ENCODE assay signal across 11 cellular contexts in the genomic region with DNA sequence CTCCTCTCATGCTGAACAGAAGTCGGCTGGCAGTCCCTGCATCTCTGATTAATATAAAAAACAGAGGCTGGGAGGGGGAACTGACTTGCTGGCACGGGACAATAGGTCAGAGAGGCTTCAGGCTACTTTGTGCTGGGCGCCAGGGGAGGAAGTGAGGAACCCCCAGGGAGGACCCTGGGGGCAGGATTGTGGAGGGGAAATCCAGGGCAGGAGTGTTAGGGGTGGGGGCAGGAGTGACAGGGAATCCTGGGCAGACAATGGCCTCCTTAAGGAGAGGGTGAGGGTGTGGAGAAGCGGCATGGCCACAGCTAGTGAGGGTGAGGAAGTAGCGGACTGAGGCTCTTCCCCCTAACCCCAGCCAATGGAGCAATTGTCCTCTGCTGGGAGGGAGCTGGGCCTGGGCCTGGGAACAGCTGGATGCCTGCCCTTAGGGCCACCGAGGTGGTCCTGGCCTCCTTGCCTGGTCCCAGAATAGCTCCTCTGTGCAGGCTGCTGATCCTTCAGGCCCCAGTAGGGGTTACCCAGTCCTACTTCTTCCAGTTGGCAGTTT. TPM values are rescaled to one million over a fixed set of nuclear protein-coding genes. Genes with fewer than 3 reads are reported as not detected.
DNase-seq lines count a peak whose midpoint lies in the region; ATAC-seq, FAIRE-seq and TF ChIP-seq lines count a peak whose summit lies in the region.
"Had no signal": no experiment of that assay in that cellular context is flagged by ENCODE, and none has a peak within 500 bp of the region (broad histone marks: within the 10 kb centered on the region; RNA-seq: fewer than 3 reads in every experiment).

No MANE protein-coding gene starts in this region.

- WGBS in K562 (ENCODE audit: insufficient coverage, low coverage, missing lambda C conversion rate), result 68% methylated on average over 4 of the region's 6 CpGs
- 68 to 81% methylated on average over 5 to 6 of the region's 6 CpGs for WGBS in mesodermal cell (ENCODE audit: insufficient coverage in 2 of 2), 2 experiments

- intact Hi-C loops in K562 (cut with micrococcal nuclease), result no loop called here

- peaks cover 3 to 26% of the 10 kb centered on the region in 2 experiments; a peak in 4 of 5 replicates for H3K4me1 ChIP-seq in K562 (replicated peaks in 1 of 2; ENCODE audit: control insufficient read depth in 2 of 2, insufficient read depth in 2 of 2, low read length in 2 of 2)
- H3K4me1 ChIP-seq in mesodermal cell (ENCODE audit: control insufficient read depth, insufficient read depth, low read length, poor library complexity, severe bottlenecking), result peaks cover 11% of the 10 kb centered on the region

- H2AFZ ChIP-seq in K562 (ENCODE audit: low read depth, low read length), result 0 out of 2 replicates have a peak overlapping the region, but pooled peaks have one; percentile 16

- no peaks in the 10 kb centered on the region for H4K20me1 ChIP-seq in K562 (replicated peaks; ENCODE audit: control insufficient read depth, insufficient read depth, low read length)

- DNase-seq in Ammon's horn (ENCODE audit: low spot score) (peak; percentile 41), KBM-7 (peak; percentile 16), K562 (ENCODE audit: extremely low read depth in 1 of 4, low spot score in 3 of 4) (no peak)
- DNase-seq in activated CD4-positive, CD25-positive, alpha-beta regulatory T cell (lab: John Stamatoyannopoulos, UW), result no peak
- DNase-seq: activated gamma-delta T cell; effector CD4-positive, alpha-beta T cell; stimulated activated CD4-positive, alpha-beta T cell treated with anti-CD3 and anti-CD28 coated beads, Interleukin-12 subunit alpha, Interleukin-12 subunit beta, amount 100 ng/mL, for 4 hours had no signal

- ATAC-seq in K562 (peak; percentile 44), GM19395 (IDR thresholded peaks at IDR 0.05; ENCODE audit: unreplicated experiment) (no peak), HG02759 (IDR thresholded peaks at IDR 0.05; ENCODE audit: unreplicated experiment) (no peak), HG02623 (IDR thresholded peaks at IDR 0.05; ENCODE audit: unreplicated experiment) (no peak)

- H3K9me3 ChIP-seq in K562 (replicated peaks; ENCODE audit: control insufficient read depth, insufficient read depth, low read depth, low read length) (no peaks in the 10 kb centered on the region), mesodermal cell (ENCODE audit: control insufficient read depth, low read length) (no peaks in the 10 kb centered on the region)

- FAIRE-seq in K562 (lab: Jason Lieb, UNC), result no peak

- in situ Hi-C loops in KBM-7 (cut with MboI; ENCODE audit: low pct_unique_long_range_greater_than_20kb, low sequenced_read_pairs) (no loop called here), K562 (cut with MboI) (no loop called here)

- no peaks in the 10 kb centered on the region for H3K79me2 ChIP-seq in K562 (ENCODE audit: control insufficient read depth, insufficient read depth, low read length)

- H3K9ac ChIP-seq in K562 (ENCODE audit: insufficient read depth in 1 of 2, low read depth in 2 of 2, low read length in 2 of 2), result peak overlapping the region in 1 of 2 experiments; percentile 36; a peak in 1 of 4 replicates

- no peak for TF ChIP-seq EP300 in K562 (IDR thresholded peaks at IDR 0.05; ENCODE audit: low read length)

- H3K36me3 ChIP-seq in K562 (ENCODE audit: control insufficient read depth, insufficient read depth, low read length), result no peaks in the 10 kb centered on the region
- no peaks in the 10 kb centered on the region for H3K36me3 ChIP-seq in mesodermal cell (ENCODE audit: control insufficient read depth, insufficient read depth, low read length)

- no peak overlapping the region for H3K4me3 ChIP-seq in K562
- H3K4me3 ChIP-seq in mesodermal cell (ENCODE audit: extremely low read depth, insufficient read depth, low read length, poor library complexity, severe bottlenecking), result no peak overlapping the region

- no peak overlapping the region for H3K4me2 ChIP-seq in K562 (ENCODE audit: insufficient read depth, low read length)

- no peak for TF ChIP-seq CTCF in K562 (IDR thresholded peaks at IDR 0.05 in 2 of 3, conservative IDR thresholded peaks at IDR 0.05 in 1 of 3; ENCODE audit: insufficient read depth in 2 of 3, low read depth in 1 of 3, low read length in 3 of 3)

- no peak for TF ChIP-seq POLR2A in K562 (conservative IDR thresholded peaks at IDR 0.05)

- no peak overlapping the region for H3K27ac ChIP-seq in K562 (ENCODE audit: extremely low read depth, low read depth, low read length)
- peak overlapping the region; percentile 26 for H3K27ac ChIP-seq in mesodermal cell (ENCODE audit: low read depth, low read length, severe bottlenecking)

- H3K27me3 ChIP-seq in K562 (ENCODE audit: control insufficient read depth in 2 of 2, insufficient read depth in 2 of 2, low read length in 2 of 2), result no peaks in the 10 kb centered on the region

- TF ChIP-seq RAD21 in K562 (CRISPR knock-in tag; conservative IDR thresholded peaks at IDR 0.05 in 1 of 2, IDR thresholded peaks at IDR 0.05 in 1 of 2), result no peak

- no peaks in the 10 kb centered on the region for H3K9me1 ChIP-seq in K562 (ENCODE audit: control insufficient read depth, insufficient read depth, low read length)

- POLR2A ChIA-PET in K562 (lab: Yijun Ruan, JAX), result interaction anchor here (0.6 to 1.1 kb wide), 6 partner anchors 13 to 213 kb away, joined by 3 to 4 read pairs (median 3); no protein-coding TSS in a partner anchor

- CTCF ChIA-PET in K562 (lab: Yijun Ruan, JAX; ENCODE audit: low intra/inter-chr PET ratio), result interaction anchor here (0.5 kb wide), 1 partner anchor 13 kb away, joined by 3 read pairs; no protein-coding TSS in a partner anchor

- no TSS peak for BruUV-seq in K562 (replicated peaks; lab: Mats Ljungman, UMichigan)

TF ChIP-seq in K562, 482 proteins besides CTCF, POLR2A, EP300 and RAD21:
- TF ChIP-seq DDX20 (tag; IDR thresholded peaks at IDR 0.05; ENCODE audit: low read depth) (no peak), SRSF9 (IDR thresholded peaks at IDR 0.05; ENCODE audit: borderline replicate concordance, low read depth, low read length) (no peak), BACH1 (tag; IDR thresholded peaks at IDR 0.05) (no peak), ELF1 (tag; IDR thresholded peaks at IDR 0.05) (no peak), CTBP1 (IDR thresholded peaks at IDR 0.05; ENCODE audit: borderline replicate concordance) (no peak), HSF4 (CRISPR knock-in tag; IDR thresholded peaks at IDR 0.05; ENCODE audit: borderline replicate concordance) (no peak)

RNA-seq across cellular contexts. Expression of a gene that starts 9.3 kb away (rescaled TPM):
- total RNA-seq in K562 (2011; cell fraction: chromatin; rRNA removed; ENCODE audit: low replicate concordance), result not detected in 2 replicates
- total RNA-seq in K562 (2011; cell fraction: nucleolus; rRNA removed), result 0.17 TPM in 1 of 2 replicates, not detected in the other
- total RNA-seq in K562 (2011; cell fraction: nucleoplasm; rRNA removed), result 0.37 and 0.46 TPM in 2 replicates
- total RNA-seq in K562 (2014; rRNA removed) (0.08 TPM in 1 of 2 replicates, not detected in the other), K562 (2014; rRNA removed; fragmentation: Illumina TruSeq; extraction: Trizol) (0.07 TPM in 1 of 2 replicates, not detected in the other), K562 (2015; rRNA removed; fragmentation: Illumina TruSeq; extraction: Trizol) (0.11 TPM in 1 of 2 replicates, not detected in the other), K562 (2021) (0.29 and 0.40 TPM in 2 replicates)
- polyA plus RNA-seq in K562 (2011; rRNA removed) (0.18 and 0.68 TPM in 2 replicates), K562 (2014; fragmentation: Illumina TruSeq; extraction: Trizol) (0.10 and 0.12 TPM in 2 replicates), K562 (2014; fragmentation: Nextera tagmentation; extraction: Ambion mirVana) (not detected), K562 (2014; rRNA removed) (0.16 and 0.18 TPM in 2 replicates)
- polyA plus RNA-seq in K562 (2011; cell fraction: cytosol; rRNA removed), result 0.40 and 0.69 TPM in 2 replicates
- polyA plus RNA-seq in K562 (2011; cell fraction: nucleus; rRNA removed), result 0.11 and 0.24 TPM in 2 replicates
- 0.15 and 0.18 TPM in 2 replicates for polyA plus RNA-seq in K562 (2012)
- 0.27 TPM in 1 of 2 replicates, not detected in the other for polyA minus RNA-seq in K562 (2011; rRNA and poly(A)+ RNA removed)
- polyA minus RNA-seq in K562 (2011; cell fraction: cytosol; rRNA and poly(A)+ RNA removed), result 0.91 TPM in 1 of 2 replicates, not detected in the other
- 0.22 and 0.27 TPM in 2 replicates for polyA minus RNA-seq in K562 (2011; cell fraction: nucleus; rRNA and poly(A)+ RNA removed)
- 2.1 TPM for polyA plus RNA-seq in mesodermal cell (2013, experiment 1 of 2)
- polyA plus RNA-seq in mesodermal cell (2013, experiment 2 of 2), result 0.71 TPM

RNA-seq across cellular contexts. Expression of a gene that starts 44.1 kb away (rescaled TPM):
- total RNA-seq in K562 (2011; cell fraction: chromatin; rRNA removed; ENCODE audit: low replicate concordance), result 62.2 and 122 TPM in 2 replicates
- 80.7 and 95.2 TPM in 2 replicates for total RNA-seq in K562 (2011; cell fraction: nucleolus; rRNA removed)
- 68.9 and 79.6 TPM in 2 replicates for total RNA-seq in K562 (2011; cell fraction: nucleoplasm; rRNA removed)
- 15.3 and 16.6 TPM in 2 replicates for total RNA-seq in K562 (2014; rRNA removed)
- 8.8 and 12.5 TPM in 2 replicates for total RNA-seq in K562 (2014; rRNA removed; fragmentation: Illumina TruSeq; extraction: Trizol)
- total RNA-seq in K562 (2015; rRNA removed; fragmentation: Illumina TruSeq; extraction: Trizol), result 13.3 and 13.9 TPM in 2 replicates
- 21.4 and 24.0 TPM in 2 replicates for total RNA-seq in K562 (2021)
- polyA plus RNA-seq in K562 (2011; rRNA removed), result 21.4 and 22.2 TPM in 2 replicates
- polyA plus RNA-seq in K562 (2011; cell fraction: cytosol; rRNA removed), result 18.6 TPM in 2 replicates
- polyA plus RNA-seq in K562 (2011; cell fraction: nucleus; rRNA removed), result 68.2 and 69.3 TPM in 2 replicates
- 12.7 and 25.0 TPM in 2 replicates for polyA plus RNA-seq in K562 (2012)
- 15.6 and 16.5 TPM in 2 replicates for polyA plus RNA-seq in K562 (2014; fragmentation: Illumina TruSeq; extraction: Trizol)
- polyA plus RNA-seq in K562 (2014; fragmentation: Nextera tagmentation; extraction: Ambion mirVana), result 1 to 10 TPM in 1 of 2 experiments, under 1 TPM in 1; 0.81 to 1.2 TPM
- 21.9 and 24.3 TPM in 2 replicates for polyA plus RNA-seq in K562 (2014; rRNA removed)
- 13.3 TPM in 2 replicates for polyA minus RNA-seq in K562 (2011; rRNA and poly(A)+ RNA removed)
- polyA minus RNA-seq in K562 (2011; cell fraction: cytosol; rRNA and poly(A)+ RNA removed), result 8.4 and 12.6 TPM in 2 replicates
- polyA minus RNA-seq in K562 (2011; cell fraction: nucleus; rRNA and poly(A)+ RNA removed), result 23.8 and 27.5 TPM in 2 replicates
- polyA plus RNA-seq in mesodermal cell (2013, experiment 1 of 2), result 18.5 TPM
- polyA plus RNA-seq in mesodermal cell (2013, experiment 2 of 2), result 16.0 TPM

Comparison
In these comparisons a context has a peak if more than half of its experiments do, and no peak if none do; other contexts are left out.
1. DNase-seq: peak in Ammon's horn (single experiment) and KBM-7 (single experiment); none in K562 (0 of 4) and activated CD4-positive, CD25-positive, alpha-beta regulatory T cell (0 of 4).